Comparison of ENCODE assay signal across 12 cellular contexts in genomic region chr12:67299936-67300335, GRCh38.
"Had no signal": no experiment of that assay in that cellular context is flagged by ENCODE, and none has a peak within 500 bp of the region (broad histone marks: within the 10 kb centered on the region; RNA-seq: fewer than 3 reads in every experiment).

No MANE protein-coding gene starts in this region.

- H3K4me3 ChIP-seq: esophagus muscularis mucosa, heart left ventricle, neural progenitor cell, transverse colon had no signal

- H3K27ac ChIP-seq: brain microvascular endothelial cell, esophagus muscularis mucosa, heart left ventricle, neural progenitor cell, parathyroid adenoma, transverse colon had no signal

- DNase-seq: activated naive CD4-positive, alpha-beta T cell treated with anti-CD3 and anti-CD28 coated beads, Interleukin-2, amount 50 U/mL, for 16 hours; amygdala; brain microvascular endothelial cell; foreskin melanocyte; heart left ventricle; mammary epithelial cell; right cardiac atrium; transverse colon had no signal

- H3K9me3 ChIP-seq: esophagus muscularis mucosa, heart left ventricle, transverse colon had no signal

- ATAC-seq: heart left ventricle; right cardiac atrium; stimulated activated effector memory CD8-positive, alpha-beta T cell treated with anti-CD3 and anti-CD28 coated beads, Interleukin-12 subunit alpha, Interleukin-12 subunit beta, amount 100 ng/mL, for 72 hours had no signal

- H3K27me3 ChIP-seq: brain microvascular endothelial cell, esophagus muscularis mucosa, heart left ventricle, neural progenitor cell, transverse colon had no signal

- H3K4me1 ChIP-seq: neural progenitor cell, transverse colon had no signal
